In the genomic region with DNA sequence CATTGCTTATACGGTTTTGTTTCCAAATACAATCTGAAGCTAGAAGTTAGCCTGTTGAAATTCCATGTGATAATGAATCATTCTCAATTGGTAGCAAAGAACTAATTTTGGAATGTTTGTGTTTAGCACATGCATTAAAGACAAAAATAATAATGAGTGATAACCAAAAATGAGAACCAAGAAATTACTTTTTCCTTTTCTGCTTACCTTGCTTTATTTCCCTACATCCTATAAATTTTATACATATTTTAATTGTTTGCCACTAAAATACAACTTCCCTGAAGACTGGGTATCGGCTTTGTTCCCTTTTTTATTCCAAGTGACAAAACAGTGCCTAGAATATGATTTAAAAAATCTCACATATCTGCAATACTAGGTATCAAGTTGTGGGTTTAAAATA, we compare ENCODE assay signal across 8 cellular contexts.
"Had no signal": no experiment of that assay in that cellular context is flagged by ENCODE, and none has a peak within 500 bp of the region (broad histone marks: within the 10 kb centered on the region; RNA-seq: fewer than 3 reads in every experiment).

No MANE protein-coding gene starts in this region.

- H3K9ac ChIP-seq: GM23248, KMS-11 had no signal

- DNase-seq: GM23248, GOT3, H7, Karpas-422, KBM-7 had no signal

- H3K4me2 ChIP-seq: KMS-11 had no signal

- H3K4me1 ChIP-seq: HAP-1 had no signal

- H3K36me3 ChIP-seq: HAP-1 had no signal

- H3K4me3 ChIP-seq: GM23248, HAP-1 had no signal

- H3K9me3 ChIP-seq: HAP-1 had no signal

- H3K27ac ChIP-seq: GM23248, KMS-11 had no signal

- H2AFZ ChIP-seq: GM23248 had no signal

- FAIRE-seq: HTR-8/SVneo had no signal
